ENCODE assay signal across 28 cellular contexts in the genomic region with DNA sequence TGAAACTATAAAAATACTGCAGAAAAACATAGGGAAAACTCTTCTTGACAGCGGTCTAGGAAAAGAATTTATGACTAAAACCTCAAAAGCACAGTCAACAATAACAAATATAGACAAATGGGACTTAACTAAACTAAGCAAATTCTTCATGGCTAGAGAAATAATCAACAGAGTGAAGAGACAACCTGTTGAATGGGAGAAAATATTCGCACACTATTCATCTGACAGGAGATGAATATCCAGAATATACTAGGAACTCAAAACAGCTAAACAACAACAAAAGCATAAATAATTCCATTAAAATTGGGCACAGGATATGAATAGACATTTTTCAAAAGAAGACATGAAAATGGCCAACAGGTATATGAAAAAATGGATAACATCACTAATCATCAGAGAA.
"Had no signal": no experiment of that assay in that cellular context is flagged by ENCODE, and none has a peak within 500 bp of the region (broad histone marks: within the 10 kb centered on the region; RNA-seq: fewer than 3 reads in every experiment).

No MANE protein-coding gene starts in this region.

- H3K27me3 Mint-ChIP-seq: stimulated activated memory B cell treated with anti-CD40 and anti-IgM and Interleukin-4, amounts not matched to agents 10 μg/mL and 1 μg/mL and 100 μg/mL, for 72 hours; stimulated activated naive B cell treated with anti-CD40 and anti-IgM and Interleukin-4, amounts not matched to agents 10 μg/mL and 1 μg/mL and 100 μg/mL, for 72 hours; stimulated activated naive CD8-positive, alpha-beta T cell treated with anti-CD3 and anti-CD28 coated beads, Interleukin-15, amount 100 ng/mL, for 72 hours; stimulated activated naive CD8-positive, alpha-beta T cell treated with anti-CD3 and anti-CD28 coated beads, Interleukin-15, Interleukin-2, amounts not matched to agents 100 ng/mL and 50 ng/mL, for 24 hours; type B pancreatic cell had no signal

- DNase-seq: stimulated activated CD4-positive, alpha-beta T cell treated with anti-CD3 and anti-CD28 coated beads, Interleukin-2, amount 100 ng/mL, for 48 hours; stimulated activated CD4-positive, alpha-beta T cell treated with anti-CD3 and anti-CD28 coated beads, Interleukin-4, amount 100 ng/mL, for 1 hour; stimulated activated CD4-positive, alpha-beta T cell treated with anti-CD3 and anti-CD28 coated beads, Interleukin-4, amount 100 ng/mL, for 24 hours; stimulated activated CD4-positive, alpha-beta T cell treated with anti-CD3 and anti-CD28 coated beads, Interleukin-4, amount 100 ng/mL, for 4 hours; stimulated activated CD8-positive, alpha-beta memory T cell treated with anti-CD3 and anti-CD28 coated beads, Interleukin-4, amount 100 ng/mL, for 48 hours; stimulated activated naive B cell treated with anti-CD40 and anti-IgM and Interleukin-4, amounts not matched to agents 10 μg/mL and 1 μg/mL and 100 μg/mL, for 72 hours; stimulated activated naive CD4-positive, alpha-beta T cell; stimulated activated naive CD4-positive, alpha-beta T cell treated with Interleukin-2 at 50 U/mL for 16 hours; stimulated activated naive CD8-positive, alpha-beta T cell treated with anti-CD3 and anti-CD28 coated beads, Interleukin-15, amount 100 ng/mL, for 72 hours; stimulated activated naive CD8-positive, alpha-beta T cell treated with anti-CD3 and anti-CD28 coated beads, Interleukin-15, Interleukin-2, amounts not matched to agents 100 U/mL and 50 U/mL, for 24 hours; stomach; substantia nigra; testis; thyroid gland; tibial artery; transverse colon; trophoblast cell; upper lobe of left lung; upper lobe of right lung; uterus had no signal

- H3K4me1 Mint-ChIP-seq: stimulated activated effector memory CD8-positive, alpha-beta T cell treated with anti-CD3 and anti-CD28 coated beads, Interleukin-12 subunit alpha, Interleukin-12 subunit beta, amount 100 ng/mL, for 72 hours; stimulated activated memory B cell treated with anti-CD40 and anti-IgM and Interleukin-4, amounts not matched to agents 10 μg/mL and 1 μg/mL and 100 μg/mL, for 72 hours; stimulated activated naive B cell treated with anti-CD40 and anti-IgM and Interleukin-4, amounts not matched to agents 10 μg/mL and 1 μg/mL and 100 μg/mL, for 72 hours; stimulated activated naive CD8-positive, alpha-beta T cell treated with anti-CD3 and anti-CD28 coated beads, Interleukin-15, amount 100 ng/mL, for 72 hours had no signal

- H3K27ac Mint-ChIP-seq: stimulated activated effector memory CD8-positive, alpha-beta T cell treated with anti-CD3 and anti-CD28 coated beads, Interleukin-12 subunit alpha, Interleukin-12 subunit beta, amount 100 ng/mL, for 72 hours; stimulated activated memory B cell treated with anti-CD40 and anti-IgM and Interleukin-4, amounts not matched to agents 10 μg/mL and 1 μg/mL and 100 μg/mL, for 72 hours; stimulated activated naive B cell treated with anti-CD40 and anti-IgM and Interleukin-4, amounts not matched to agents 10 μg/mL and 1 μg/mL and 100 μg/mL, for 72 hours; stimulated activated naive CD8-positive, alpha-beta T cell treated with anti-CD3 and anti-CD28 coated beads, Interleukin-15, amount 100 ng/mL, for 72 hours; stimulated activated naive CD8-positive, alpha-beta T cell treated with anti-CD3 and anti-CD28 coated beads, Interleukin-15, Interleukin-2, amounts not matched to agents 100 ng/mL and 50 ng/mL, for 24 hours; type B pancreatic cell had no signal

- H3K4me3 Mint-ChIP-seq: stimulated activated effector memory CD8-positive, alpha-beta T cell treated with anti-CD3 and anti-CD28 coated beads, Interleukin-12 subunit alpha, Interleukin-12 subunit beta, amount 100 ng/mL, for 72 hours; stimulated activated memory B cell treated with anti-CD40 and anti-IgM and Interleukin-4, amounts not matched to agents 10 μg/mL and 1 μg/mL and 100 μg/mL, for 72 hours; stimulated activated naive B cell treated with anti-CD40 and anti-IgM and Interleukin-4, amounts not matched to agents 10 μg/mL and 1 μg/mL and 100 μg/mL, for 72 hours; stimulated activated naive CD8-positive, alpha-beta T cell treated with anti-CD3 and anti-CD28 coated beads, Interleukin-15, amount 100 ng/mL, for 72 hours; stimulated activated naive CD8-positive, alpha-beta T cell treated with anti-CD3 and anti-CD28 coated beads, Interleukin-15, Interleukin-2, amounts not matched to agents 100 ng/mL and 50 ng/mL, for 24 hours; type B pancreatic cell had no signal

- H3K27ac ChIP-seq: stomach, suprapubic skin, testis, thoracic aorta, thyroid gland, tibial artery, tibial nerve, transverse colon, upper lobe of left lung, upper lobe of right lung, uterus, vagina had no signal

- H3K36me3 Mint-ChIP-seq: stimulated activated effector memory CD8-positive, alpha-beta T cell treated with anti-CD3 and anti-CD28 coated beads, Interleukin-12 subunit alpha, Interleukin-12 subunit beta, amount 100 ng/mL, for 72 hours; stimulated activated memory B cell treated with anti-CD40 and anti-IgM and Interleukin-4, amounts not matched to agents 10 μg/mL and 1 μg/mL and 100 μg/mL, for 72 hours; stimulated activated naive B cell treated with anti-CD40 and anti-IgM and Interleukin-4, amounts not matched to agents 10 μg/mL and 1 μg/mL and 100 μg/mL, for 72 hours; type B pancreatic cell had no signal

- H3K4me1 ChIP-seq: stomach, suprapubic skin, testis, thyroid gland, tibial artery, tibial nerve, transverse colon, upper lobe of left lung, upper lobe of right lung, uterus, vagina had no signal

- H3K4me3 ChIP-seq: stomach, suprapubic skin, testis, thoracic aorta, thyroid gland, tibial artery, tibial nerve, transverse colon, upper lobe of left lung, upper lobe of right lung, uterus, vagina had no signal

- H3K36me3 ChIP-seq: stomach, suprapubic skin, thoracic aorta, thyroid gland, tibial artery, tibial nerve, transverse colon, upper lobe of left lung, upper lobe of right lung, uterus, vagina had no signal

- H3K9me3 ChIP-seq: suprapubic skin, testis, thoracic aorta, thyroid gland, tibial artery, transverse colon, upper lobe of right lung, vagina had no signal
